Comparison of ENCODE assay signal across 1 cellular context in the genomic region with DNA sequence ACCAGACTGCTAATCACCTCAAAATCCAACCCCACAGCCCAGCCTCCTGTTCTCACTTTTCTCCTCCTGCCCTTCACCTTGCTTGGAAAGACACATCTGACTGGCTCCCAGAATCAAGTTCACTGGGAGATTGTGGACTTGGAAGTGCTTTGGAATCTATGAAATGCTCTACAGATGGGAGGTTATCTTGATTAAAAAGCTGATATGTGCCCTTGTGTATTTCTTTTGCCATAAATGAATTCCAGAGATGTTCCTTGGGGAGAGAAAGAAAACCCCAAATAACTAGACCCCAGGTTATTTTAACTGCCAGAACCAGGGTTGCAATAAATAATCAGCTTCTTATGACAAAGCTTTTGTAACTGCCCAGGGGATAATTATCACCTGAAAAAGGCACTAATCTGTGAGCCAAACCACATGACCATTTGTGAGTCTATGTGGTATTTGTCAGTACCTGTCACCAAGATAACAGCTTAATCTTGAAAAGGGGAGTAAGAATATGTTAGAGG.
TF ChIP-seq lines count a peak whose summit lies in the region.

No MANE protein-coding gene starts in this region.

TF ChIP-seq in HEK293, 187 proteins besides CTCF, POLR2A, EP300 and RAD21 (continued from another document):
- TF ChIP-seq, protein P1, sequence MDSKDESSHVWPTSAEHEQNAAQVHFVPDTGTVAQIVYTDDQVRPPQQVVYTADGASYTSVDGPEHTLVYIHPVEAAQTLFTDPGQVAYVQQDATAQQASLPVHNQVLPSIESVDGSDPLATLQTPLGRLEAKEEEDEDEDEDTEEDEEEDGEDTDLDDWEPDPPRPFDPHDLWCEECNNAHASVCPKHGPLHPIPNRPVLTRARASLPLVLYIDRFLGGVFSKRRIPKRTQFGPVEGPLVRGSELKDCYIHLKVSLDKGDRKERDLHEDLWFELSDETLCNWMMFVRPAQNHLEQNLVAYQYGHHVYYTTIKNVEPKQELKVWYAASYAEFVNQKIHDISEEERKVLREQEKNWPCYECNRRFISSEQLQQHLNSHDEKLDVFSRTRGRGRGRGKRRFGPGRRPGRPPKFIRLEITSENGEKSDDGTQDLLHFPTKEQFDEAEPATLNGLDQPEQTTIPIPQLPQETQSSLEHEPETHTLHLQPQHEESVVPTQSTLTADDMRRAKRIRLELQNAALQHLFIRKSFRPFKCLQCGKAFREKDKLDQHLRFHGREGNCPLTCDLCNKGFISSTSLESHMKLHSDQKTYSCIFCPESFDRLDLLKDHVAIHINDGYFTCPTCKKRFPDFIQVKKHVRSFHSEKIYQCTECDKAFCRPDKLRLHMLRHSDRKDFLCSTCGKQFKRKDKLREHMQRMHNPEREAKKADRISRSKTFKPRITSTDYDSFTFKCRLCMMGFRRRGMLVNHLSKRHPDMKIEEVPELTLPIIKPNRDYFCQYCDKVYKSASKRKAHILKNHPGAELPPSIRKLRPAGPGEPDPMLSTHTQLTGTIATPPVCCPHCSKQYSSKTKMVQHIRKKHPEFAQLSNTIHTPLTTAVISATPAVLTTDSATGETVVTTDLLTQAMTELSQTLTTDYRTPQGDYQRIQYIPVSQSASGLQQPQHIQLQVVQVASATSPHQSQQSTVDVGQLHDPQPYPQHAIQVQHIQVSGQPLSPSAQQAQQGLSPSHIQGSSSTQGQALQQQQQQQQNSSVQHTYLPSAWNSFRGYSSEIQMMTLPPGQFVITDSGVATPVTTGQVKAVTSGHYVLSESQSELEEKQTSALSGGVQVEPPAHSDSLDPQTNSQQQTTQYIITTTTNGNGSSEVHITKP (tag by site-specific recombination; IDR thresholded peaks at IDR 0.05) = no peak
- TF ChIP-seq GFI1B (tag by site-specific recombination; IDR thresholded peaks at IDR 0.05) (no peak), ZNF112 (tag by site-specific recombination; IDR thresholded peaks at IDR 0.05) (no peak), ZNF169 (tag by site-specific recombination; IDR thresholded peaks at IDR 0.05) (no peak), FEZF1 (tag by site-specific recombination; IDR thresholded peaks at IDR 0.05) (peak; percentile 85), ZFP69B (tag by site-specific recombination; IDR thresholded peaks at IDR 0.05) (no peak), SP7 (tag by site-specific recombination; IDR thresholded peaks at IDR 0.05) (peak; percentile 94), ZNF266 (tag by site-specific recombination; IDR thresholded peaks at IDR 0.05; ENCODE audit: low read depth) (no peak)
- TF ChIP-seq, protein P2, sequence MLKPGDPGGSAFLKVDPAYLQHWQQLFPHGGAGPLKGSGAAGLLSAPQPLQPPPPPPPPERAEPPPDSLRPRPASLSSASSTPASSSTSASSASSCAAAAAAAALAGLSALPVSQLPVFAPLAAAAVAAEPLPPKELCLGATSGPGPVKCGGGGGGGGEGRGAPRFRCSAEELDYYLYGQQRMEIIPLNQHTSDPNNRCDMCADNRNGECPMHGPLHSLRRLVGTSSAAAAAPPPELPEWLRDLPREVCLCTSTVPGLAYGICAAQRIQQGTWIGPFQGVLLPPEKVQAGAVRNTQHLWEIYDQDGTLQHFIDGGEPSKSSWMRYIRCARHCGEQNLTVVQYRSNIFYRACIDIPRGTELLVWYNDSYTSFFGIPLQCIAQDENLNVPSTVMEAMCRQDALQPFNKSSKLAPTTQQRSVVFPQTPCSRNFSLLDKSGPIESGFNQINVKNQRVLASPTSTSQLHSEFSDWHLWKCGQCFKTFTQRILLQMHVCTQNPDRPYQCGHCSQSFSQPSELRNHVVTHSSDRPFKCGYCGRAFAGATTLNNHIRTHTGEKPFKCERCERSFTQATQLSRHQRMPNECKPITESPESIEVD (tag by site-specific recombination; IDR thresholded peaks at IDR 0.05) = peak; percentile 48
- TF ChIP-seq, protein P3, sequence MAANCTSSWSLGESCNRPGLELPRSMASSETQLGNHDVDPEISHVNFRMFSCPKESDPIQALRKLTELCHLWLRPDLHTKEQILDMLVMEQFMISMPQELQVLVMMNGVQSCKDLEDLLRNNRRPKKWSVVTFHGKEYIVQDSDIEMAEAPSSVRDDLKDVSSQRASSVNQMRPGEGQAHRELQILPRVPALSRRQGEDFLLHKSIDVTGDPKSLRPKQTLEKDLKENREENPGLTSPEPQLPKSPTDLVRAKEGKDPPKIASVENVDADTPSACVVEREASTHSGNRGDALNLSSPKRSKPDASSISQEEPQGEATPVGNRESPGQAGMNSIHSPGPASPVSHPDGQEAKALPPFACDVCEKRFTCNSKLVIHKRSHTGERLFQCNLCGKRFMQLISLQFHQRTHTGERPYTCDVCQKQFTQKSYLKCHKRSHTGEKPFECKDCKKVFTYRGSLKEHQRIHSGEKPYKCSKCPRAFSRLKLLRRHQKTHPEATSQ (tag by site-specific recombination; IDR thresholded peaks at IDR 0.05) = no peak
